In the genomic region with DNA sequence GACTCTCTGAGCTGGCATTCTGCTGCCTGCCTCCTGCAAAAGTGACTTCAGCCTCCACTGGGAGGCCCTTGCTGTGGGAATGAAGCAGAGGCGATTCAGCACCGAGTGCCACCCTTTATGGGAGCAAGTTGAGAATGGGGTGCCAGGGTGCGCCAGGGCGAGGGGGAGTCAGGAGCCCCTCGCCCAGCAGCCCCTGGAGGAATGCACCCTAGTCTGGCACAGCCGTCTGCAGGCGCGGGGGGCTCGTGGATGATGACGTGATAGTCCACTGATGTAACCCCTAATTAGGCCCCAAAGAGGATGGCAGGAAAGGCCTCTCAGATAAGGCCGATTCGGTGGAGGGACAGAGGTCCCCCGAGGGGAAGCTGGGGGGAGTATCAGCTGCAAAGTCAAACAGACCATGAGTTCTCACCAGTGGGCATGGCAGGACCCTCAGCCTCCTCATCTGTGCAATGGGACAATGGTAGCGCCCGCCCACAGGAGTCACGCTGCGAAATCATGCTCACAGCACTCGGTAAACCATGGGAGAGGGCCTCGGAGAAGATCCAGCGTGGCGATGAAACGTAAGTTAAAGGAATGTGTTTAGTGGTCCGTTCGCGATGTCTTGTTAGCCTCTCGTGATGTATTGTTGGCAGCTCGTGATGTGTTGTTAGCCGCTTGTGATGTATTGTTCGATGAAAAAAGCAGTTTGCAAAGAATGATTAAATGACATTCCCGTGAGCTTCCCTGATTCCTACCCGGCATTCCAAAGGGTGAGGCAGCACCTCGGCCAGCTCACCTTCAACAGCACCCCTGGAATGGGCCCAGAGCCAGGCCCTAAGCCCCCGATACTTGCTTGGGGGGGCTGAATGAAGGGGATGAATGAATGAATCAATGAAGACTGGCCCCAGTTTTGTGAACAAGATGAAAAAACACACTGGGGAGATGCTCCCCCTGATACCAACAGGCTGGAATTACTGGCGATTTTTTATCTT, we compare ENCODE assay signal across 18 cellular contexts.
"Had no signal": no experiment of that assay in that cellular context is flagged by ENCODE, and none has a peak within 500 bp of the region (broad histone marks: within the 10 kb centered on the region; RNA-seq: fewer than 3 reads in every experiment).

No MANE protein-coding gene starts in this region.

- FAIRE-seq: islet of Langerhans had no signal

- H3K27me3 Mint-ChIP-seq: activated naive CD8-positive, alpha-beta T cell; stimulated activated naive CD8-positive, alpha-beta T cell treated with anti-CD3 and anti-CD28 coated beads, Interleukin-15, Interleukin-2, amounts not matched to agents 100 ng/mL and 50 ng/mL, for 24 hours had no signal

- H3K27ac ChIP-seq: brain microvascular endothelial cell, epithelial cell of prostate, suprapubic skin, upper lobe of right lung had no signal

- H3K9me3 Mint-ChIP-seq: activated B cell treated with CpG ODN at 0.5 μM for 24 hours; activated CD8-positive, alpha-beta T cell treated with anti-CD3 and anti-CD28 coated beads for 36 hours; activated T-cell treated with anti-CD3 and anti-CD28 coated beads, Interleukin-2, amount 50 U/mL, for 72 hours; naive B cell; stimulated activated naive CD8-positive, alpha-beta T cell treated with anti-CD3 and anti-CD28 coated beads, Interleukin-15, Interleukin-2, amounts not matched to agents 100 ng/mL and 50 ng/mL, for 24 hours had no signal

- ATAC-seq: activated CD8-positive, alpha-beta T cell treated with anti-CD3 and anti-CD28 coated beads for 36 hours; activated T-cell treated with anti-CD3 and anti-CD28 coated beads, Interleukin-2, amount 50 U/mL, for 72 hours; left lobe of liver; upper lobe of right lung had no signal

- H3K4me1 Mint-ChIP-seq: activated B cell treated with CpG ODN at 0.5 μM for 24 hours had no signal

- H3K4me3 Mint-ChIP-seq: activated B cell treated with CpG ODN at 0.5 μM for 24 hours; activated CD8-positive, alpha-beta T cell treated with anti-CD3 and anti-CD28 coated beads for 36 hours; activated naive CD8-positive, alpha-beta T cell; activated T-cell treated with anti-CD3 and anti-CD28 coated beads, Interleukin-2, amount 50 U/mL, for 72 hours; dendritic cell treated with granulocyte-macrophage colony-stimulating factor and Interleukin-4, amounts not matched to agents 40 ng/mL and 50 ng/mL, for 4 days; stimulated activated naive CD8-positive, alpha-beta T cell treated with anti-CD3 and anti-CD28 coated beads, Interleukin-15, Interleukin-2, amounts not matched to agents 100 ng/mL and 50 ng/mL, for 24 hours had no signal

- H3K27ac Mint-ChIP-seq: activated B cell treated with CpG ODN at 0.5 μM for 24 hours; activated CD8-positive, alpha-beta T cell treated with anti-CD3 and anti-CD28 coated beads for 36 hours; activated naive CD8-positive, alpha-beta T cell; activated T-cell treated with anti-CD3 and anti-CD28 coated beads, Interleukin-2, amount 50 U/mL, for 72 hours had no signal

- DNase-seq: activated B cell treated with CpG ODN at 0.5 μM for 24 hours; activated CD4-positive, alpha-beta T cell treated with anti-CD3 and anti-CD28 coated beads for 48 hours; activated CD8-positive, alpha-beta T cell treated with anti-CD3 and anti-CD28 coated beads for 36 hours; activated gamma-delta T cell; activated T-cell treated with anti-CD3 and anti-CD28 coated beads, Interleukin-2, amount 50 U/mL, for 72 hours; brain microvascular endothelial cell; cerebellar nuclear complex; effector memory CD4-positive, alpha-beta T cell; naive B cell; occipital lobe; upper lobe of right lung had no signal

- H3K36me3 ChIP-seq: brain microvascular endothelial cell, suprapubic skin, upper lobe of right lung had no signal

- H3K36me3 Mint-ChIP-seq: activated naive CD8-positive, alpha-beta T cell; naive B cell had no signal

- H3K27me3 ChIP-seq: brain microvascular endothelial cell, upper lobe of right lung had no signal

- H3K4me3 ChIP-seq: suprapubic skin, upper lobe of right lung had no signal

- H3K9me3 ChIP-seq: suprapubic skin, upper lobe of right lung had no signal
